In the genomic region with DNA sequence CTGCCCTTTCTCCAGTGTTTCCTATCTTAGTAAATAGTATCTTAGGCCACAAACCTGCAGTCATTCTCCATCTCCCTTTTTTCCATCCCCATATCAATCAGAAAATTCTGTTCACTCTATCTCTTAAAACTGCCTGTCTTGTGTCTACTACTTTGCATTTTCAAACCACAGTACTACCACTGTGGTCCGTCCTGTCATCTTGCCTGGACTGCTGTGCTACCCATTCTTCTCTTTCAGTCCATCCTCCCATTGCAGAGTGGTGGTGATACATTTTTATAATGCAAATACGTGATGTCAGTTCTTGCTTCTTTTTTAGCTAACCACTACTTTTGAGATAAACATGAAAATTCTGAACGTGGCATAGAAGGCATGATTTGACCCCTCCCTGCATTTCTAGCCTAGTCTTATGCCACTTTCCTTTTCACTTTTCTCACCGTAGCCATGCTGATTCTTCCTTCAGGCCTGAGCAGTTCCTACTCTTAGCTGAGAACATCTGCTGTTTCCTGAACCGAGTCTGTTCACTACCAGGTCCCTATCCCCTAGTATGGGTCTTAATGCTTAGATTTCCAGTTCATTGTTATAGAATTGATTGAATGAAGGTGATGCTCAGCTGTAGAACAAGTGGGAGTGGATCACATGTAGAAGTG, we compare ENCODE assay signal across 12 cellular contexts. TPM values are rescaled to one million over a fixed set of nuclear protein-coding genes. Genes with fewer than 3 reads are reported as not detected.
DNase-seq lines count a peak whose midpoint lies in the region; ATAC-seq and TF ChIP-seq lines count a peak whose summit lies in the region.
"Had no signal": no experiment of that assay in that cellular context is flagged by ENCODE, and none has a peak within 500 bp of the region (broad histone marks: within the 10 kb centered on the region; RNA-seq: fewer than 3 reads in every experiment).

No MANE protein-coding gene starts in this region.

- no peaks in the 10 kb centered on the region for H3K9me3 Mint-ChIP-seq in memory B cell

- 50 to 67% (median 63%) methylated on average over 5 of the region's 5 CpGs for WGBS in spleen, 5 donors
- 73 to 74% methylated on average over 5 of the region's 5 CpGs for WGBS in upper lobe of left lung, 2 donors

- peaks cover 37% of the 10 kb centered on the region for H3K4me1 Mint-ChIP-seq in memory B cell

- DNase-seq in memory B cell (ENCODE audit: low spot score in 2 of 2) (peak in 1 of 2 donors; percentile 16), 8988T (no peak), T1000 (lab: John Stamatoyannopoulos, UW) (no peak), spleen (no peak), upper lobe of left lung (no peak)
- DNase-seq: gastrocnemius medialis, KG1, pancreas had no signal

- no peak for TF ChIP-seq EP300 in upper lobe of left lung (IDR thresholded peaks at IDR 0.05)

- H3K27me3 Mint-ChIP-seq in memory B cell, result no peaks in the 10 kb centered on the region

- intact Hi-C loops in spleen (cut with DNase I; ENCODE audit: low total_unique reads), result no loop called here

- H3K4me1 ChIP-seq in spleen (peaks cover 0 to 92% (median 44%) of the 10 kb centered on the region in 6 donors), upper lobe of left lung (peaks cover 0 to 9% (median 4%) of the 10 kb centered on the region in 4 donors)
- H3K4me1 ChIP-seq: pancreas had no signal

- H3K27ac ChIP-seq in spleen, result peak overlapping the region in 4 of 8 donors; percentile 1 to 18 (median 4)
- H3K27ac ChIP-seq in upper lobe of left lung, result no peak overlapping the region
- H3K27ac ChIP-seq: gastrocnemius medialis, pancreas had no signal

- H3K27ac Mint-ChIP-seq in memory B cell, result peak overlapping the region; percentile 68

- peak overlapping the region; percentile 45 for H3K4me3 Mint-ChIP-seq in memory B cell

- H3K36me3 ChIP-seq in spleen (no peaks in the 10 kb centered on the region), upper lobe of left lung (no peaks in the 10 kb centered on the region)
- H3K36me3 ChIP-seq: gastrocnemius medialis, pancreas had no signal

- TF ChIP-seq CTCF in spleen (IDR thresholded peaks at IDR 0.05 in 8 of 11, conservative IDR thresholded peaks at IDR 0.05 in 3 of 11) (no peak), upper lobe of left lung (IDR thresholded peaks at IDR 0.05) (no peak)

- TF ChIP-seq POLR2A in spleen (IDR thresholded peaks at IDR 0.05), result no peak
- TF ChIP-seq POLR2A in upper lobe of left lung (IDR thresholded peaks at IDR 0.05), result no peak

- H3K4me3 ChIP-seq in spleen (no peak overlapping the region), upper lobe of left lung (no peak overlapping the region)
- H3K4me3 ChIP-seq: gastrocnemius medialis, pancreas, SK-N-MC had no signal

- H3K27me3 ChIP-seq in spleen (replicated peaks in 1 of 7) (no peaks in the 10 kb centered on the region), upper lobe of left lung (no peaks in the 10 kb centered on the region)
- H3K27me3 ChIP-seq: gastrocnemius medialis, pancreas had no signal

- peaks cover 6% of the 10 kb centered on the region for H3K36me3 Mint-ChIP-seq in memory B cell

- H3K9me3 ChIP-seq in spleen, result no peaks in the 10 kb centered on the region
- H3K9me3 ChIP-seq in upper lobe of left lung, result no peaks in the 10 kb centered on the region
- H3K9me3 ChIP-seq: gastrocnemius medialis, pancreas had no signal

- ATAC-seq in GM18858 (IDR thresholded peaks at IDR 0.05; ENCODE audit: unreplicated experiment) (peak; percentile 85), GM21723 (IDR thresholded peaks at IDR 0.05; ENCODE audit: unreplicated experiment) (peak; percentile 94), HG03460 (IDR thresholded peaks at IDR 0.05; ENCODE audit: unreplicated experiment) (peak; percentile 86), memory B cell (ENCODE audit: low read depth) (peak; percentile 91), upper lobe of left lung (ENCODE audit: low FRiP score in 2 of 2) (no peak)
- ATAC-seq: gastrocnemius medialis, pancreas had no signal

RNA-seq across cellular contexts. Expression of gene TBPL1, which starts 13.8 kb away (rescaled TPM):
- total RNA-seq in spleen, result 10 to 100 TPM; 17.0 to 31.0 (median 25.9) TPM
- polyA plus RNA-seq in spleen, result 10 to 100 TPM; 29.9 to 33.3 (median 30.3) TPM
- 10 to 100 TPM in 2 of 6 donors, 1 to 10 TPM in 4; 2.6 to 18.0 (median 9.5) TPM for total RNA-seq in upper lobe of left lung

Comparison
In these comparisons a context has a peak if more than half of its experiments do, and no peak if none do; other contexts are left out.
1. ATAC-seq: peak in GM18858 (single experiment), GM21723 (single experiment), HG03460 (single experiment) and memory B cell (single experiment); none in upper lobe of left lung (0 of 2).